In genomic region chr17:56595831-56596740, GRCh38 we compare ENCODE assay signal across 8 cellular contexts.
A peak's percentile ranks its signal among the peaks of the same experiment; 100 is the strongest.
DNase-seq lines count a peak whose midpoint lies in the region; TF ChIP-seq lines count a peak whose summit lies in the region.

No MANE protein-coding gene starts in this region.

- no peaks in the 10 kb centered on the region for H3K27me3 ChIP-seq in parathyroid adenoma (ENCODE audit: control insufficient read depth, insufficient read depth, low read length)

- H2AFZ ChIP-seq in parathyroid adenoma: no peak overlapping the region

- no peak for TF ChIP-seq POLR2A in NB4 (IDR thresholded peaks at IDR 0.05; ENCODE audit: extremely low read depth, insufficient read length)

- no peaks in the 10 kb centered on the region for H3K9me3 ChIP-seq in parathyroid adenoma (ENCODE audit: control insufficient read depth, low read length)

- H3K4me3 ChIP-seq in NB4 (ENCODE audit: low read depth, low read length) (peak overlapping the region; percentile 70), coronary artery (peak overlapping the region; percentile 71), parathyroid adenoma (ENCODE audit: low read depth, low read length) (no peak overlapping the region)

- H3K36me3 ChIP-seq in parathyroid adenoma (ENCODE audit: control insufficient read depth, insufficient read depth, low read length): no peaks in the 10 kb centered on the region

- no peaks in the 10 kb centered on the region for H3K79me2 ChIP-seq in parathyroid adenoma

- H3K9ac ChIP-seq in parathyroid adenoma: no peak overlapping the region

- TF ChIP-seq CTCF in NB4 (IDR thresholded peaks at IDR 0.05; ENCODE audit: low read depth, low read length): no peak
- TF ChIP-seq CTCF in coronary artery (IDR thresholded peaks at IDR 0.05): no peak
- no peak for TF ChIP-seq CTCF in parathyroid adenoma (IDR thresholded peaks at IDR 0.05)

- no peaks in the 10 kb centered on the region for H3K4me1 ChIP-seq in parathyroid adenoma

- H3K27ac ChIP-seq in coronary artery (no peak overlapping the region), parathyroid adenoma (no peak overlapping the region)

- peak overlapping the region; percentile 43 for H3K4me2 ChIP-seq in parathyroid adenoma (ENCODE audit: low read length)

- DNase-seq in DMS114 treated with DMSO at 0.1 percent for 48 hours (lab: John Stamatoyannopoulos, UW; ENCODE audit: unreplicated experiment) (peak; percentile 15), NB4 (ENCODE audit: low read depth) (peak; percentile 73), coronary artery (ENCODE audit: low spot score) (no peak), anterior cingulate cortex (lab: John Stamatoyannopoulos, UW) (no peak), NCI-H2107 (lab: John Stamatoyannopoulos, UW) (no peak), cortex of kidney (lab: John Stamatoyannopoulos, UW) (no peak), DMS153 (lab: John Stamatoyannopoulos, UW) (no peak)

Comparison
In these comparisons a context has a peak if more than half of its experiments do, and no peak if none do; other contexts are left out.
1. DNase-seq: peak in DMS114 treated with DMSO at 0.1 percent for 48 hours (single experiment) and NB4 (single experiment); none in coronary artery (single experiment), anterior cingulate cortex (0 of 58), NCI-H2107 (single experiment), cortex of kidney (single experiment) and DMS153 (single experiment).